ENCODE assay signal across 16 cellular contexts in genomic region chr12:89544027-89544426, GRCh38. TPM values are rescaled to one million over a fixed set of nuclear protein-coding genes. Genes with fewer than 3 reads are reported as not detected.
DNase-seq lines count a peak whose midpoint lies in the region; ATAC-seq and TF ChIP-seq lines count a peak whose summit lies in the region.
"Had no signal": no experiment of that assay in that cellular context is flagged by ENCODE, and none has a peak within 500 bp of the region (broad histone marks: within the 10 kb centered on the region; RNA-seq: fewer than 3 reads in every experiment).

No MANE protein-coding gene starts in this region.

- DNase-seq in left ventricle myocardium inferior = no peak
- no peak for DNase-seq in left cardiac atrium
- peak; percentile 19 for DNase-seq in WERI-Rb-1
- DNase-seq in superior temporal gyrus (ENCODE audit: extremely low spot score) = peak; percentile 42
- no peak for DNase-seq in right atrium auricular region (ENCODE audit: low spot score)
- DNase-seq in breast epithelium (ENCODE audit: low spot score in 2 of 2) = no peak
- DNase-seq: MG63, NCI-H1048, NCI-H2029 treated with DMSO at 0.1 percent for 48 hours, RPMI8226 had no signal

- no peaks in the 10 kb centered on the region for H3K9me3 Mint-ChIP-seq in nephron
- H3K9me3 Mint-ChIP-seq: IgD-negative memory B cell had no signal

- no peaks in the 10 kb centered on the region for H3K36me3 ChIP-seq in left ventricle myocardium inferior
- no peaks in the 10 kb centered on the region for H3K36me3 ChIP-seq in WERI-Rb-1
- no peaks in the 10 kb centered on the region for H3K36me3 ChIP-seq in right atrium auricular region
- H3K36me3 ChIP-seq in breast epithelium = no peaks in the 10 kb centered on the region
- H3K36me3 ChIP-seq: HAP-1, MG63 had no signal

- H3K27me3 Mint-ChIP-seq in nephron (ENCODE audit: low read depth) = no peaks in the 10 kb centered on the region
- H3K27me3 Mint-ChIP-seq: IgD-negative memory B cell had no signal

- no peak for TF ChIP-seq POLR2A in breast epithelium (IDR thresholded peaks at IDR 0.05)

- no peak overlapping the region for H3K4me3 Mint-ChIP-seq in nephron
- H3K4me3 Mint-ChIP-seq: IgD-negative memory B cell had no signal

- H3K27ac Mint-ChIP-seq in nephron = peak overlapping the region in 2 of 3 experiments; percentile 12 to 20

- H3K4me1 Mint-ChIP-seq in nephron = peaks cover 38% of the 10 kb centered on the region

- no peaks in the 10 kb centered on the region for H3K36me3 Mint-ChIP-seq in nephron (ENCODE audit: low read depth)

- TF ChIP-seq CTCF in left ventricle myocardium inferior (IDR thresholded peaks at IDR 0.05; ENCODE audit: borderline replicate concordance) (no peak), WERI-Rb-1 (IDR thresholded peaks at IDR 0.05; ENCODE audit: low read depth, low read length) (no peak), nephron (IDR thresholded peaks at IDR 0.05; ENCODE audit: unreplicated experiment in 3 of 3) (no peak), right atrium auricular region (IDR thresholded peaks at IDR 0.05) (no peak), breast epithelium (IDR thresholded peaks at IDR 0.05) (no peak)

- ATAC-seq in left cardiac atrium (no peak), GM21526 (IDR thresholded peaks at IDR 0.05; ENCODE audit: low FRiP score, unreplicated experiment) (no peak)

- H3K4me3 ChIP-seq in left ventricle myocardium inferior = no peak overlapping the region
- H3K4me3 ChIP-seq in WERI-Rb-1 (ENCODE audit: low read depth, low read length) = no peak overlapping the region
- no peak overlapping the region for H3K4me3 ChIP-seq in right atrium auricular region
- no peak overlapping the region for H3K4me3 ChIP-seq in breast epithelium
- H3K4me3 ChIP-seq: GM23248, HAP-1, MG63 had no signal

- H3K4me1 ChIP-seq in left ventricle myocardium inferior (peaks cover 32% of the 10 kb centered on the region), right atrium auricular region (peaks cover 0 to 28% of the 10 kb centered on the region in 2 donors), breast epithelium (no peaks in the 10 kb centered on the region)
- H3K4me1 ChIP-seq: HAP-1 had no signal

- H3K27ac ChIP-seq in left ventricle myocardium inferior (replicated peaks) (peak overlapping the region; percentile 66), WERI-Rb-1 (peak overlapping the region; percentile 88), right atrium auricular region (no peak overlapping the region), breast epithelium (no peak overlapping the region)
- H3K27ac ChIP-seq: GM23248, HL-60 had no signal

- H3K27me3 ChIP-seq in left ventricle myocardium inferior (ENCODE audit: low read depth) = no peaks in the 10 kb centered on the region
- no peaks in the 10 kb centered on the region for H3K27me3 ChIP-seq in WERI-Rb-1 (ENCODE audit: insufficient read depth, low read depth, severe bottlenecking)
- H3K27me3 ChIP-seq in right atrium auricular region = no peaks in the 10 kb centered on the region
- H3K27me3 ChIP-seq in breast epithelium = no peaks in the 10 kb centered on the region
- H3K27me3 ChIP-seq: MG63 had no signal

- H3K9me3 ChIP-seq in left ventricle myocardium inferior (replicated peaks) = no peaks in the 10 kb centered on the region
- H3K9me3 ChIP-seq in WERI-Rb-1 (ENCODE audit: severe bottlenecking) = no peaks in the 10 kb centered on the region
- no peaks in the 10 kb centered on the region for H3K9me3 ChIP-seq in right atrium auricular region
- no peaks in the 10 kb centered on the region for H3K9me3 ChIP-seq in breast epithelium
- H3K9me3 ChIP-seq: HAP-1, MG63 had no signal

- intact Hi-C loops in left ventricle myocardium inferior (cut with micrococcal nuclease) = loop anchor here (10.0 kb wide), 1 partner anchor 561 kb away; no protein-coding TSS in a partner anchor
- intact Hi-C loops in left cardiac atrium (cut with DNase I) = loop anchor here in 1 of 2 donors (5.0 to 10.0 kb wide), 4 partner anchors 171 to 1401 kb away; no protein-coding TSS in a partner anchor
- intact Hi-C loops in breast epithelium (cut with DNase I; ENCODE audit: low total_unique reads) = loop anchor here (10.0 kb wide), 1 partner anchor 561 kb away; no protein-coding TSS in a partner anchor

RNA-seq across cellular contexts. Expression of gene POC1B, which starts 18.2 kb away (rescaled TPM):
- total RNA-seq in left ventricle myocardium inferior = 8.6 TPM
- total RNA-seq in left cardiac atrium = 10 to 100 TPM in 1 of 2 donors, 1 to 10 TPM in 1; 8.0 to 10.8 TPM
- total RNA-seq in right atrium auricular region = 10 to 100 TPM in 1 of 2 donors, 1 to 10 TPM in 1; 9.8 to 10.6 TPM
- 10 to 100 TPM; 16.0 to 30.4 (median 27.9) TPM for total RNA-seq in breast epithelium

RNA-seq across cellular contexts. Expression of gene GALNT4, which starts 19.4 kb away (rescaled TPM):
- total RNA-seq in left ventricle myocardium inferior (2.1 TPM), left cardiac atrium (1 to 10 TPM; 4.2 to 4.3 TPM), right atrium auricular region (1 to 10 TPM; 3.8 to 4.7 TPM), breast epithelium (10 to 100 TPM in 1 of 3 donors, 1 to 10 TPM in 2; 5.3 to 11.1 (median 7.2) TPM)

Comparison
In these comparisons a context has a peak if more than half of its experiments do, and no peak if none do; other contexts are left out.
1. H3K27ac ChIP-seq: peak in left ventricle myocardium inferior (single experiment) and WERI-Rb-1 (single experiment); none in right atrium auricular region (0 of 2) and breast epithelium (0 of 2).
2. DNase-seq: peak in WERI-Rb-1 (single experiment) and superior temporal gyrus (single experiment); none in left ventricle myocardium inferior (single experiment), left cardiac atrium (single experiment), right atrium auricular region (single experiment) and breast epithelium (0 of 2).